Comparison of ENCODE assay signal across 18 cellular contexts in genomic region chr20:58081842-58082241, GRCh38.
DNase-seq lines count a peak whose midpoint lies in the region; FAIRE-seq and TF ChIP-seq lines count a peak whose summit lies in the region.
"Had no signal": no experiment of that assay in that cellular context is flagged by ENCODE, and none has a peak within 500 bp of the region (broad histone marks: within the 10 kb centered on the region; RNA-seq: fewer than 3 reads in every experiment).

No MANE protein-coding gene starts in this region.

- TF ChIP-seq CTCF in HFF-Myc (IDR thresholded peaks at IDR 0.05; ENCODE audit: low read depth, low read length, missing control alignments) (no peak), fibroblast of mammary gland (conservative IDR thresholded peaks at IDR 0.05; ENCODE audit: control insufficient read depth, insufficient read depth, low read depth, low read length) (no peak), GM13977 (IDR thresholded peaks at IDR 0.05; ENCODE audit: extremely low read depth, insufficient read depth, missing control alignments) (no peak), GM13976 (IDR thresholded peaks at IDR 0.05; ENCODE audit: borderline replicate concordance, control extremely low read depth, extremely low read depth, insufficient read depth, missing control alignments) (no peak)

- DNase-seq in HFF-Myc (ENCODE audit: extremely low read depth, low read depth) (peak; percentile 73), SK-N-MC (ENCODE audit: low read depth, low spot score) (no peak), fibroblast of mammary gland (ENCODE audit: low read depth) (peak; percentile 63), stromal cell of bone marrow (ENCODE audit: low read depth) (peak; percentile 71), GM13977 (ENCODE audit: low spot score) (no peak), frontal cortex (ENCODE audit: low spot score in 2 of 2) (no peak), GM13976 (ENCODE audit: low spot score) (no peak)
- DNase-seq in activated naive CD4-positive, alpha-beta T cell treated with anti-CD3 and anti-CD28 coated beads, Interleukin-2, amount 50 U/mL, for 16 hours: no peak
- DNase-seq: activated B cell treated with CpG ODN at 0.5 μM for 24 hours; activated naive CD4-positive, alpha-beta T cell treated with anti-CD3 and anti-CD28 coated beads, Interleukin-2, amount 10 ng/mL, durations not matched to agents 7 days and 5 days; caudate nucleus; CD8-positive, alpha-beta T cell; NCI-H1105 treated with DMSO at 0.1 percent for 48 hours; retina; stimulated activated CD4-positive, alpha-beta T cell treated with anti-CD3 and anti-CD28 coated beads, Interleukin-4, amount 100 ng/mL, for 24 hours; T-cell had no signal

- H3K9me3 ChIP-seq in SK-N-MC (ENCODE audit: low read depth, low read length): no peaks in the 10 kb centered on the region
- H3K9me3 ChIP-seq: upper lobe of left lung had no signal

- H3K36me3 ChIP-seq in SK-N-MC (ENCODE audit: insufficient read depth, low read length): no peaks in the 10 kb centered on the region
- H3K36me3 ChIP-seq: upper lobe of left lung had no signal

- FAIRE-seq in frontal cortex (lab: Jason Lieb, UNC): no peak

- no peak overlapping the region for H3K4me3 ChIP-seq in HFF-Myc (replicated peaks; ENCODE audit: low read depth, low read length)
- H3K4me3 ChIP-seq in SK-N-MC: peak overlapping the region; percentile 9; the same call in 1 of the 2 replicates
- H3K4me3 ChIP-seq in fibroblast of mammary gland (ENCODE audit: control insufficient read depth, low read depth, low read length): no peak overlapping the region
- H3K4me3 ChIP-seq: lung, upper lobe of left lung had no signal

- in situ Hi-C loops in GM13977 (cut with MboI; ENCODE audit: low pct_unique_long_range_greater_than_20kb, low sequenced_read_pairs, unreplicated experiment) (loop anchor here (10.0 kb wide), 1 partner anchor 427 kb away; no protein-coding TSS in a partner anchor), GM13976 (cut with MboI; ENCODE audit: low sequenced_read_pairs, unreplicated experiment) (loop anchor here (25.0 kb wide), 1 partner anchor 420 kb away; no protein-coding TSS in a partner anchor)

- H3K27ac ChIP-seq in SK-N-MC: peak overlapping the region; percentile 60; the same call in 1 of the 2 replicates
- H3K27ac ChIP-seq: upper lobe of left lung had no signal

- H3K9ac ChIP-seq in SK-N-MC (ENCODE audit: insufficient read length): no peak overlapping the region

Comparison
In these comparisons a context has a peak if more than half of its experiments do, and no peak if none do; other contexts are left out.
1. DNase-seq: peak in HFF-Myc (single experiment), fibroblast of mammary gland (single experiment) and stromal cell of bone marrow (single experiment); none in SK-N-MC (single experiment), activated naive CD4-positive, alpha-beta T cell treated with anti-CD3 and anti-CD28 coated beads, Interleukin-2, amount 50 U/mL, for 16 hours (single experiment), GM13977 (single experiment), frontal cortex (0 of 2) and GM13976 (single experiment).